In genomic region chr14:102945346-102946130, GRCh38 we compare ENCODE assay signal across 26 cellular contexts. TPM values are rescaled to one million over a fixed set of nuclear protein-coding genes. Genes with fewer than 3 reads are reported as not detected.
DNase-seq lines count a peak whose midpoint lies in the region; FAIRE-seq and TF ChIP-seq lines count a peak whose summit lies in the region.
"Had no signal": no experiment of that assay in that cellular context is flagged by ENCODE, and none has a peak within 500 bp of the region (broad histone marks: within the 10 kb centered on the region; RNA-seq: fewer than 3 reads in every experiment).

No MANE protein-coding gene starts in this region.

- TF ChIP-seq CTCF in kidney (IDR thresholded peaks at IDR 0.05; ENCODE audit: borderline replicate concordance, extremely low read depth, insufficient read depth) = no peak
- TF ChIP-seq CTCF in Peyer's patch (IDR thresholded peaks at IDR 0.05) = no peak
- TF ChIP-seq CTCF in neural progenitor cell (IDR thresholded peaks at IDR 0.05) = no peak
- no peak for TF ChIP-seq CTCF in esophagus muscularis mucosa (IDR thresholded peaks at IDR 0.05)

- H3K36me3 ChIP-seq in SJSA1 (peaks cover 90% of the 10 kb centered on the region), kidney (ENCODE audit: control insufficient read depth in 1 of 2, insufficient read depth in 2 of 2, low read length in 2 of 2) (peaks cover 49 to 59% of the 10 kb centered on the region in 2 donors), Peyer's patch (peaks cover 0 to 94% (median 0%) of the 10 kb centered on the region in 3 donors), neural progenitor cell (no peaks in the 10 kb centered on the region), esophagus muscularis mucosa (peaks cover 69 to 97% (median 93%) of the 10 kb centered on the region in 4 donors)

- 0 out of 2 replicates have a peak overlapping the region, but pooled peaks have one; percentile 45 for H3K27ac ChIP-seq in SJSA1
- H3K27ac ChIP-seq in kidney (ENCODE audit: low read depth in 2 of 2, low read length in 2 of 2) = no peak overlapping the region
- H3K27ac ChIP-seq in Peyer's patch = peak overlapping the region in 1 of 4 donors; percentile 72
- no peak overlapping the region for H3K27ac ChIP-seq in neural progenitor cell
- no peak overlapping the region for H3K27ac ChIP-seq in esophagus muscularis mucosa (replicated peaks in 1 of 4)
- H3K27ac ChIP-seq: KMS-11 had no signal

- H3K27me3 ChIP-seq in SJSA1 (replicated peaks) (no peaks in the 10 kb centered on the region), Peyer's patch (no peaks in the 10 kb centered on the region), neural progenitor cell (no peaks in the 10 kb centered on the region), esophagus muscularis mucosa (no peaks in the 10 kb centered on the region)

- DNase-seq in ELR (ENCODE audit: low read depth) = peak; percentile 30
- DNase-seq in SJSA1 (ENCODE audit: low read depth in 1 of 2, low spot score in 2 of 2) = peak; percentile 50 to 68
- DNase-seq in kidney = peak; percentile 63
- DNase-seq in non-pigmented ciliary epithelial cell (ENCODE audit: low read depth) = peak; percentile 10
- no peak for DNase-seq in activated effector memory CD4-positive, alpha-beta T cell treated with Interleukin-2 at 50 U/mL for 16 hours
- no peak for DNase-seq in Peyer's patch
- no peak for DNase-seq in neural progenitor cell (ENCODE audit: low spot score)
- DNase-seq in esophagus muscularis mucosa (ENCODE audit: extremely low spot score) = no peak
- DNase-seq: DMS153, DND-41, HFFc6, NCI-H1048, NCI-H1417, NCI-H1694, NCI-H2081, NCI-H2171, NCI-H226, NCI-H510A, NCI-H69 had no signal

- no peak overlapping the region for H3K4me3 ChIP-seq in SJSA1
- H3K4me3 ChIP-seq in kidney (ENCODE audit: low read length in 2 of 2) = no peak overlapping the region
- no peak overlapping the region for H3K4me3 ChIP-seq in Peyer's patch
- no peak overlapping the region for H3K4me3 ChIP-seq in neural progenitor cell
- H3K4me3 ChIP-seq in esophagus muscularis mucosa = no peak overlapping the region
- H3K4me3 ChIP-seq: GM23338, HAP-1 had no signal

- 89% methylated on average over 29 of the region's 29 CpGs for WGBS in esophagus muscularis mucosa

- no peak overlapping the region for H3K4me3 Mint-ChIP-seq in neural progenitor cell
- H3K4me3 Mint-ChIP-seq: GM23338, HFFc6 had no signal

- no peak for FAIRE-seq in kidney (lab: Jason Lieb, UNC)
- FAIRE-seq: RCC 7860 had no signal

- H3F3A ChIP-seq in neural progenitor cell (ENCODE audit: low read depth) = no peaks in the 10 kb centered on the region

- intact Hi-C loops in kidney (cut with DNase I) (no loop called here), esophagus muscularis mucosa (cut with DNase I) (no loop called here)

- no peaks in the 10 kb centered on the region for H3K4me1 Mint-ChIP-seq in neural progenitor cell
- H3K4me1 Mint-ChIP-seq: GM23338 had no signal

- no peak overlapping the region for H3K27ac Mint-ChIP-seq in neural progenitor cell
- H3K27ac Mint-ChIP-seq: GM23338, HFFc6 had no signal

- no peaks in the 10 kb centered on the region for H3K79me2 ChIP-seq in neural progenitor cell (ENCODE audit: low read depth)

- no peaks in the 10 kb centered on the region for H3K9me3 ChIP-seq in SJSA1 (replicated peaks)
- H3K9me3 ChIP-seq in kidney (ENCODE audit: control insufficient read depth in 1 of 2, low read length in 2 of 2) = no peaks in the 10 kb centered on the region
- no peaks in the 10 kb centered on the region for H3K9me3 ChIP-seq in Peyer's patch
- no peaks in the 10 kb centered on the region for H3K9me3 ChIP-seq in neural progenitor cell (ENCODE audit: low read depth)
- H3K9me3 ChIP-seq in esophagus muscularis mucosa = no peaks in the 10 kb centered on the region
- H3K9me3 ChIP-seq: HAP-1 had no signal

- H4K20me1 ChIP-seq in neural progenitor cell (ENCODE audit: low read depth) = no peaks in the 10 kb centered on the region

- H3K9me3 Mint-ChIP-seq in neural progenitor cell = no peaks in the 10 kb centered on the region
- H3K9me3 Mint-ChIP-seq: CD4-positive, CD25-positive, alpha-beta regulatory T cell; GM23338; HFFc6; IgD-negative memory B cell had no signal

- H3K9ac ChIP-seq in kidney (ENCODE audit: low read length in 2 of 2) = no peak overlapping the region
- no peak overlapping the region for H3K9ac ChIP-seq in neural progenitor cell
- H3K9ac ChIP-seq: KMS-11 had no signal

- TF ChIP-seq POLR2A in Peyer's patch (IDR thresholded peaks at IDR 0.05) (no peak), esophagus muscularis mucosa (IDR thresholded peaks at IDR 0.05; ENCODE audit: low read depth) (no peak)

- no peak overlapping the region for H3K4me2 ChIP-seq in neural progenitor cell
- H3K4me2 ChIP-seq: GM23338, KMS-11 had no signal

- no peak overlapping the region for H2AFZ ChIP-seq in neural progenitor cell (replicated peaks)
- H2AFZ ChIP-seq: GM23338 had no signal

- H3K4me1 ChIP-seq in SJSA1 (replicated peaks) (peaks cover 29% of the 10 kb centered on the region), kidney (ENCODE audit: control insufficient read depth in 1 of 2, insufficient read depth in 1 of 2, low read depth in 1 of 2, low read length in 2 of 2) (no peaks in the 10 kb centered on the region), Peyer's patch (peaks cover 0 to 9% (median 8%) of the 10 kb centered on the region in 4 donors), neural progenitor cell (no peaks in the 10 kb centered on the region), esophagus muscularis mucosa (peaks cover 15 to 35% (median 31%) of the 10 kb centered on the region in 4 donors)
- H3K4me1 ChIP-seq: HAP-1 had no signal

- no peak for TF ChIP-seq EP300 in esophagus muscularis mucosa (IDR thresholded peaks at IDR 0.05)

- peaks cover 28% of the 10 kb centered on the region for H3K36me3 Mint-ChIP-seq in neural progenitor cell

- H3K27me3 Mint-ChIP-seq in neural progenitor cell (ENCODE audit: insufficient read depth, low read depth) = peaks cover 5% of the 10 kb centered on the region
- H3K27me3 Mint-ChIP-seq: CD4-positive, CD25-positive, alpha-beta regulatory T cell; IgD-negative memory B cell had no signal

RNA-seq across cellular contexts. Expression of gene AMN, which starts 23.1 kb away (rescaled TPM):
- total RNA-seq in SJSA1 (2014; rRNA removed; shearing (Covaris generic)) = not detected in 2 replicates
- total RNA-seq in kidney (58.0 TPM), Peyer's patch (1,000 to 10,000 TPM in 1 of 4 donors, 100 to 1,000 TPM in 2, 10 to 100 TPM in 1; 89.1 to 1,110 (median 806) TPM), neural progenitor cell (ENCODE audit: low replicate concordance) (0.28 TPM in 1 of 2 replicates, not detected in the other), esophagus muscularis mucosa (under 1 TPM in 2 of 4 donors, not detected in 2; 0.11 to 0.32 TPM)
- polyA plus RNA-seq in kidney (ENCODE audit: insufficient read depth, low read depth, low replicate concordance) = 121 TPM
- total RNA-seq: G401, HFFc6 had no signal

Comparison
In these comparisons a context has a peak if more than half of its experiments do, and no peak if none do; other contexts are left out.
1. DNase-seq: peak in ELR (single experiment), SJSA1 (2 of 2), kidney (single experiment) and non-pigmented ciliary epithelial cell (single experiment); none in activated effector memory CD4-positive, alpha-beta T cell treated with Interleukin-2 at 50 U/mL for 16 hours (single experiment), Peyer's patch (0 of 3), neural progenitor cell (single experiment) and esophagus muscularis mucosa (single experiment).
2. RNA of gene AMN, which starts 23.1 kb away (total RNA-seq): 89.1 to 1,110 TPM in Peyer's patch and 58.0 TPM in kidney (single experiment); 0.11 to 0.32 TPM in esophagus muscularis mucosa, not detected in SJSA1 and 0.28 TPM in neural progenitor cell; every median in the first group is over 10 times any median in the second.